In the genomic region with DNA sequence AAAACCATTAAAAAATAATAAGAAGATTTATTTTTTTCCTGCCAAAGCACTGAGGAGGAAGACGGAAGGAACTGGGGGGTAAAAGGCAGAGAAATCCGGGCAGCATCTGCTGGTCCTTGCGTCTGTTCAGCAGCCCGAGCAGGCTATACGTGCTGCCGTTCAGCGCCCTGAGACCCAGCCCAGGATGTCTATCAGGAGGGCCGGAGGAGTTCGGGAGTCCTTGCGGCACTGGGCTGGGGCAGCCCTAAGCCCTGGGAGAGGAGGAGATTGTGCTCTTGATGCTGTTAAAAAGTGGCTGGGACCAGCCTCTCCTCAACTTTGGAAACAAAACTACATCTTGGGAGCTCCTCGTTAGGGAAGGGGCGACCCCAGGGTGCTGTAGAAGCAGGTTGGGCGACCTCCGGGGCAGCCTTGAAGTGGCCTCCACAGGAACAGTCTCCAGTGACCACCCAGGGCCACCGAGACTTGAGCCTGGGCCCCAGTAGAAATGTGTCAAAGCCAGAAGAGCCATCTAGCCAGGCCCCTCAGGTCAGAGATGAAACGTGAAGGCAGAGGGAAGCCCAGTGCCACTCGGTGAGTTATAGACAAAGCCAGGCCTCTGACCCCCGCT, we compare ENCODE assay signal across 8 cellular contexts. TPM values are rescaled to one million over a fixed set of nuclear protein-coding genes. Genes with fewer than 3 reads are reported as not detected.
DNase-seq lines count a peak whose midpoint lies in the region; ATAC-seq and TF ChIP-seq lines count a peak whose summit lies in the region.

No MANE protein-coding gene starts in this region.

- H3K9me3 ChIP-seq in CD4-positive, alpha-beta memory T cell (ENCODE audit: control insufficient read depth in 1 of 2, low read length in 2 of 2), result no peaks in the 10 kb centered on the region
- H3K9me3 ChIP-seq in SJCRH30 (replicated peaks) (no peaks in the 10 kb centered on the region), esophagus muscularis mucosa (no peaks in the 10 kb centered on the region), sigmoid colon (no peaks in the 10 kb centered on the region)

- H3K9me3 Mint-ChIP-seq in CD4-positive, alpha-beta memory T cell, result peaks cover 0 to 9% (median under 1%) of the 10 kb centered on the region in 8 donors

- H3K4me1 Mint-ChIP-seq in CD4-positive, alpha-beta memory T cell, result peaks cover 25 to 57% (median 46%) of the 10 kb centered on the region in 4 donors

- no peak for DNase-seq in CD4-positive, alpha-beta memory T cell
- DNase-seq in SJCRH30 (no peak), esophagus muscularis mucosa (ENCODE audit: extremely low spot score) (no peak), sigmoid colon (no peak), midbrain (lab: John Stamatoyannopoulos, UW) (no peak)
- no peak for DNase-seq in stimulated activated CD4-positive, alpha-beta T cell treated with anti-CD3 and anti-CD28 coated beads, Interleukin-2, amount 100 ng/mL, for 48 hours

- no peaks in the 10 kb centered on the region for H3K27me3 ChIP-seq in CD4-positive, alpha-beta memory T cell (ENCODE audit: insufficient read depth, low read length)
- no peaks in the 10 kb centered on the region for H3K27me3 ChIP-seq in SJCRH30
- no peaks in the 10 kb centered on the region for H3K27me3 ChIP-seq in esophagus muscularis mucosa
- no peaks in the 10 kb centered on the region for H3K27me3 ChIP-seq in sigmoid colon

- no peak for ATAC-seq in GM19395 (IDR thresholded peaks at IDR 0.05; ENCODE audit: unreplicated experiment)
- no peak for ATAC-seq in GM19455 (IDR thresholded peaks at IDR 0.05; ENCODE audit: unreplicated experiment)

- CTCF ChIA-PET in CD4-positive, alpha-beta memory T cell (lab: Charles Lee; ENCODE audit: partially characterized antibody), result interaction anchor here (1.5 to 3.2 kb wide), 4 partner anchors 18 to 147 kb away, joined by 3 to 19 read pairs (median 12); a partner anchor contains a TSS

- no peaks in the 10 kb centered on the region for H3K36me3 Mint-ChIP-seq in CD4-positive, alpha-beta memory T cell

- intact Hi-C loops in CD4-positive, alpha-beta memory T cell (cut with micrococcal nuclease), result loop anchor here (10.0 kb wide), 1 partner anchor 446 kb away; a partner anchor contains a TSS
- intact Hi-C loops in esophagus muscularis mucosa (cut with DNase I) (no loop called here), sigmoid colon (cut with DNase I) (loop anchor here (10.0 kb wide), 1 partner anchor 364 kb away; no protein-coding TSS in a partner anchor)

- no peaks in the 10 kb centered on the region for H3K36me3 ChIP-seq in CD4-positive, alpha-beta memory T cell (ENCODE audit: insufficient read depth, low read length)
- H3K36me3 ChIP-seq in SJCRH30 (peaks cover 44% of the 10 kb centered on the region), esophagus muscularis mucosa (peaks cover 0 to 9% (median 3%) of the 10 kb centered on the region in 4 donors), sigmoid colon (no peaks in the 10 kb centered on the region)

- peak overlapping the region; percentile 70 to 91 (median 82) for H3K4me3 Mint-ChIP-seq in CD4-positive, alpha-beta memory T cell

- TF ChIP-seq EP300 in esophagus muscularis mucosa (IDR thresholded peaks at IDR 0.05) (no peak), sigmoid colon (IDR thresholded peaks at IDR 0.05) (no peak)

- no peaks in the 10 kb centered on the region for H3K27me3 Mint-ChIP-seq in CD4-positive, alpha-beta memory T cell

- H3K4me3 ChIP-seq in CD4-positive, alpha-beta memory T cell (ENCODE audit: low read length in 2 of 2), result peak overlapping the region; percentile 28 to 40
- H3K4me3 ChIP-seq in SJCRH30 (no peak overlapping the region), esophagus muscularis mucosa (no peak overlapping the region), sigmoid colon (no peak overlapping the region)

- TF ChIP-seq POLR2A in esophagus muscularis mucosa (IDR thresholded peaks at IDR 0.05; ENCODE audit: low read depth), result no peak
- TF ChIP-seq POLR2A in sigmoid colon (IDR thresholded peaks at IDR 0.05), result no peak

- H3K27ac ChIP-seq in CD4-positive, alpha-beta memory T cell (ENCODE audit: low read depth, low read length), result peak overlapping the region; percentile 55
- H3K27ac ChIP-seq in SJCRH30 (peak overlapping the region; percentile 2; the same call in 1 of the 2 replicates), esophagus muscularis mucosa (replicated peaks in 1 of 4) (peak overlapping the region; percentile 68 to 82 (median 75)), sigmoid colon (peak overlapping the region; percentile 72 to 74 (median 74))

- TF ChIP-seq CTCF in esophagus muscularis mucosa (IDR thresholded peaks at IDR 0.05), result no peak
- TF ChIP-seq CTCF in sigmoid colon (IDR thresholded peaks at IDR 0.05), result no peak

- POLR2A ChIA-PET in CD4-positive, alpha-beta memory T cell (lab: Charles Lee; ENCODE audit: partially characterized antibody), result interaction anchor here (0.7 to 1.2 kb wide), 4 partner anchors 9 to 501 kb away, joined by 3 to 5 read pairs (median 3); a partner anchor contains a TSS

- peak overlapping the region; percentile 92 to 97 (median 95) for H3K27ac Mint-ChIP-seq in CD4-positive, alpha-beta memory T cell

- 88% methylated on average over 15 of the region's 18 CpGs for WGBS in esophagus muscularis mucosa
- WGBS in sigmoid colon, 2 donors, result 87 to 89% methylated on average over 18 of the region's 18 CpGs

- H3K4me1 ChIP-seq in CD4-positive, alpha-beta memory T cell (ENCODE audit: insufficient read depth, low read length), result peaks cover 51% of the 10 kb centered on the region
- H3K4me1 ChIP-seq in SJCRH30 (peaks cover 41% of the 10 kb centered on the region), esophagus muscularis mucosa (peaks cover 39 to 47% (median 45%) of the 10 kb centered on the region in 4 donors), sigmoid colon (peaks cover 0 to 37% (median 34%) of the 10 kb centered on the region in 4 donors)

RNA-seq across cellular contexts. Expression of a gene that starts 14.3 kb away (rescaled TPM):
- total RNA-seq in CD4-positive, alpha-beta memory T cell, result not detected
- polyA plus RNA-seq in CD4-positive, alpha-beta memory T cell, result under 1 TPM; 0.11 to 0.13 TPM
- total RNA-seq in SJCRH30 (2014; rRNA removed; shearing (Covaris generic)), result 115 and 120 TPM in 2 replicates
- total RNA-seq in esophagus muscularis mucosa (10 to 100 TPM; 16.7 to 69.6 (median 18.4) TPM), sigmoid colon (10 to 100 TPM in 2 of 4 donors, 1 to 10 TPM in 2; 3.6 to 15.6 (median 9.7) TPM)
- 1 to 10 TPM; 1.2 to 9.1 (median 1.6) TPM for polyA plus RNA-seq in sigmoid colon

RNA-seq across cellular contexts. Expression of a gene that starts 18.0 kb away (rescaled TPM):
- 1 to 10 TPM; 2.5 to 2.9 TPM for total RNA-seq in CD4-positive, alpha-beta memory T cell
- under 1 TPM; 0.45 to 0.87 TPM for polyA plus RNA-seq in CD4-positive, alpha-beta memory T cell
- total RNA-seq in SJCRH30 (2014; rRNA removed; shearing (Covaris generic)), result 1.8 TPM in 2 replicates
- 1 to 10 TPM; 5.3 to 9.7 (median 7.7) TPM for total RNA-seq in esophagus muscularis mucosa
- 10 to 100 TPM in 1 of 4 donors, 1 to 10 TPM in 3; 4.6 to 11.1 (median 6.7) TPM for total RNA-seq in sigmoid colon
- 1 to 10 TPM; 1.8 to 4.0 (median 2.8) TPM for polyA plus RNA-seq in sigmoid colon

RNA-seq across cellular contexts. Expression of a gene that starts 59.3 kb away (rescaled TPM):
- total RNA-seq in CD4-positive, alpha-beta memory T cell, result 100 to 1,000 TPM; 101 to 104 TPM
- polyA plus RNA-seq in CD4-positive, alpha-beta memory T cell, result 10 to 100 TPM in 1 of 2 donors, 1 to 10 TPM in 1; 4.8 to 10.8 TPM
- 41.6 and 49.8 TPM in 2 replicates for total RNA-seq in SJCRH30 (2014; rRNA removed; shearing (Covaris generic))
- total RNA-seq in esophagus muscularis mucosa, result 10 to 100 TPM; 72.7 to 96.2 (median 88.5) TPM
- 100 to 1,000 TPM in 1 of 4 donors, 10 to 100 TPM in 3; 68.6 to 114 (median 71.8) TPM for total RNA-seq in sigmoid colon
- polyA plus RNA-seq in sigmoid colon, result 100 to 1,000 TPM in 2 of 3 donors, 10 to 100 TPM in 1; 66.1 to 114 (median 105) TPM

Comparison
In these comparisons a context has a peak if more than half of its experiments do, and no peak if none do; other contexts are left out.
1. H3K27ac ChIP-seq: peak in every context shown above with its lines; median percentile 75 in esophagus muscularis mucosa; 74 in sigmoid colon; 55 in CD4-positive, alpha-beta memory T cell; 2 in SJCRH30.
2. H3K4me3 ChIP-seq: peak in CD4-positive, alpha-beta memory T cell (2 of 2); none in SJCRH30 (single experiment), esophagus muscularis mucosa (0 of 4) and sigmoid colon (0 of 4).
3. RNA of a gene that starts 14.3 kb away (total RNA-seq): 115 to 120 TPM in SJCRH30, 16.7 to 69.6 TPM in esophagus muscularis mucosa and 3.6 to 15.6 TPM in sigmoid colon; not detected in CD4-positive, alpha-beta memory T cell; every median in the first group is over 4 times any median in the second.